In genomic region chr14:23300687-23301223, GRCh38 we compare ENCODE assay signal across 8 cellular contexts. TPM values are rescaled to one million over a fixed set of nuclear protein-coding genes. Genes with fewer than 3 reads are reported as not detected.
DNase-seq lines count a peak whose midpoint lies in the region; ATAC-seq and TF ChIP-seq lines count a peak whose summit lies in the region.

No MANE protein-coding gene starts in this region.

- H3K18ac ChIP-seq in H9 (ENCODE audit: insufficient read length, low read depth, low read length): no peak overlapping the region

- TF ChIP-seq CTCF in H9 (conservative IDR thresholded peaks at IDR 0.05) (no peak), natural killer cell (IDR thresholded peaks at IDR 0.05) (no peak)

- H2BK12ac ChIP-seq in H9 (ENCODE audit: insufficient read length, low read depth, low read length): no peak overlapping the region

- ATAC-seq in esophagus mucosa: peak; percentile 7
- ATAC-seq in natural killer cell: no peak
- no peak for ATAC-seq in GM19395 (IDR thresholded peaks at IDR 0.05; ENCODE audit: unreplicated experiment)
- no peak for ATAC-seq in GM19328 (IDR thresholded peaks at IDR 0.05; ENCODE audit: unreplicated experiment)
- no peak for ATAC-seq in HG03571 (IDR thresholded peaks at IDR 0.05; ENCODE audit: unreplicated experiment)

- H3K4me3 Mint-ChIP-seq in H9: peak overlapping the region; percentile 84 to 89
- peak overlapping the region; percentile 86 for H3K4me3 Mint-ChIP-seq in activated CD4-positive, alpha-beta T cell treated with anti-CD3 and anti-CD28 coated beads, Interleukin-2, amount 10 ng/mL, durations not matched to agents 7 days and 5 days
- peak overlapping the region; percentile 92 for H3K4me3 Mint-ChIP-seq in natural killer cell

- H3K79me2 ChIP-seq in H9 (ENCODE audit: insufficient read depth, low read length): no peaks in the 10 kb centered on the region

- no peak overlapping the region for H2BK5ac ChIP-seq in H9 (ENCODE audit: insufficient read length, low read length)

- H3K56ac ChIP-seq in H9 (ENCODE audit: insufficient read length, low read depth, low read length): no peak overlapping the region

- H3K4me1 Mint-ChIP-seq in H9 (peaks cover 11 to 20% of the 10 kb centered on the region in 2 experiments), natural killer cell (peaks cover 14 to 34% of the 10 kb centered on the region in 2 donors)
- H3K4me1 Mint-ChIP-seq in activated CD4-positive, alpha-beta T cell treated with anti-CD3 and anti-CD28 coated beads, Interleukin-2, amount 10 ng/mL, durations not matched to agents 7 days and 5 days: peaks cover 26% of the 10 kb centered on the region

- no peak overlapping the region for H2BK20ac ChIP-seq in H9 (ENCODE audit: low read depth, low read length, poor library complexity, severe bottlenecking)

- H4K20me1 ChIP-seq in H9 (ENCODE audit: control insufficient read depth, insufficient read depth, insufficient read length): no peaks in the 10 kb centered on the region

- no peak overlapping the region for H2BK120ac ChIP-seq in H9 (ENCODE audit: low read depth, low read length, poor library complexity, severe bottlenecking)

- no peak overlapping the region for H3K4ac ChIP-seq in H9 (ENCODE audit: low read depth, low read length)

- H4K5ac ChIP-seq in H9 (ENCODE audit: insufficient read length, low read depth, low read length): no peak overlapping the region

- WGBS in H9 (ENCODE audit: extremely low coverage, insufficient read length, low lambda C conversion rate): no CpG with 5 or more reads among the region's 13 CpGs

- no peak overlapping the region for H3K14ac ChIP-seq in H9 (ENCODE audit: insufficient read depth, low read length)

- no peaks in the 10 kb centered on the region for H3K79me1 ChIP-seq in H9 (ENCODE audit: insufficient read depth, low read depth, low read length, poor library complexity, severe bottlenecking)

- no peak overlapping the region for H2BK15ac ChIP-seq in H9 (ENCODE audit: low read depth, low read length)

- H4K8ac ChIP-seq in H9 (replicated peaks; ENCODE audit: insufficient read length, low read depth, low read length): no peak overlapping the region

- H3K27me3 ChIP-seq in H9 (ENCODE audit: insufficient read depth, low read length): peaks cover 20% of the 10 kb centered on the region

- no peak overlapping the region for H2AFZ ChIP-seq in H9 (ENCODE audit: low read length)

- H4K91ac ChIP-seq in H9 (ENCODE audit: insufficient read length, low read depth, low read length): no peak overlapping the region

- H3K36me3 Mint-ChIP-seq in H9 (ENCODE audit: insufficient read depth in 1 of 3, low read depth in 3 of 3): peaks cover 0 to 10% (median 0%) of the 10 kb centered on the region in 3 experiments; a peak in 1 of 7 replicates
- peaks cover 18% of the 10 kb centered on the region for H3K36me3 Mint-ChIP-seq in activated CD4-positive, alpha-beta T cell treated with anti-CD3 and anti-CD28 coated beads, Interleukin-2, amount 10 ng/mL, durations not matched to agents 7 days and 5 days (ENCODE audit: low read depth)
- H3K36me3 Mint-ChIP-seq in natural killer cell: no peaks in the 10 kb centered on the region

- H3K23me2 ChIP-seq in H9 (ENCODE audit: insufficient read length, low read depth, low read length, poor library complexity, severe bottlenecking): peaks cover 17% of the 10 kb centered on the region

- H3K4me2 ChIP-seq in H9 (ENCODE audit: insufficient read depth, insufficient read length, low read length): peak overlapping the region; percentile 84

- H3K27me3 Mint-ChIP-seq in H9 (ENCODE audit: low read depth) (peaks cover 69% of the 10 kb centered on the region), natural killer cell (ENCODE audit: low read depth in 2 of 2) (no peaks in the 10 kb centered on the region)
- H3K27me3 Mint-ChIP-seq in activated CD4-positive, alpha-beta T cell treated with anti-CD3 and anti-CD28 coated beads, Interleukin-2, amount 10 ng/mL, durations not matched to agents 7 days and 5 days: peaks cover 7% of the 10 kb centered on the region

- H3K9me3 Mint-ChIP-seq in H9: no peaks in the 10 kb centered on the region
- H3K9me3 Mint-ChIP-seq in activated CD4-positive, alpha-beta T cell treated with anti-CD3 and anti-CD28 coated beads, Interleukin-2, amount 10 ng/mL, durations not matched to agents 7 days and 5 days: no peaks in the 10 kb centered on the region
- H3K9me3 Mint-ChIP-seq in natural killer cell: no peaks in the 10 kb centered on the region

- no peak overlapping the region for H3T11ph ChIP-seq in H9 (ENCODE audit: low read length)

- H3K23ac ChIP-seq in H9 (ENCODE audit: insufficient read length, low read depth, low read length): no peak overlapping the region

- CTCF ChIA-PET in activated CD4-positive, alpha-beta T cell treated with anti-CD3 and anti-CD28 coated beads, Interleukin-2, amount 10 ng/mL, durations not matched to agents 7 days and 5 days (lab: Charles Lee): interaction anchor here (0.6 to 6.6 kb wide), 9 partner anchors 8 to 38 kb away, joined by 3 to 59 read pairs (median 4); partner anchors contain the start of genes HOMEZ and PABPN1

- POLR2A ChIA-PET in activated CD4-positive, alpha-beta T cell treated with anti-CD3 and anti-CD28 coated beads, Interleukin-2, amount 10 ng/mL, durations not matched to agents 7 days and 5 days (lab: Charles Lee): interaction anchor here (1.1 kb wide), 1 partner anchor 21 kb away, joined by 6 read pairs; the partner anchor contains the start of gene PABPN1

- H2AK5ac ChIP-seq in H9 (ENCODE audit: insufficient read length, low read length): no peak overlapping the region

- no peaks in the 10 kb centered on the region for H3K9me3 ChIP-seq in H9 (ENCODE audit: control insufficient read depth, low read depth, low read length)

- intact Hi-C loops in natural killer cell (cut with micrococcal nuclease): loop anchor here (1.0 to 10.0 kb wide), 4 partner anchors 14 to 206 kb away; partner anchors contain the start of genes ACIN1, C14orf119, HOMEZ and NGDN

- H3K4me1 ChIP-seq in H9 (ENCODE audit: insufficient read depth, low read length): no peaks in the 10 kb centered on the region

- DNase-seq in AG08396 (ENCODE audit: low spot score): peak; percentile 23
- DNase-seq in H9: no peak
- DNase-seq in activated CD4-positive, alpha-beta T cell treated with anti-CD3 and anti-CD28 coated beads, Interleukin-2, amount 10 ng/mL, durations not matched to agents 7 days and 5 days: peak; percentile 19
- DNase-seq in natural killer cell: peak; percentile 25

- peak overlapping the region; percentile 21 for H3K9ac ChIP-seq in H9 (ENCODE audit: extremely low read depth, insufficient read length, low read length)

- no peak overlapping the region for H3K27ac ChIP-seq in H9 (ENCODE audit: insufficient read length, low read depth, low read length)

- H3K27ac Mint-ChIP-seq in H9: peak overlapping the region in 1 of 3 experiments; percentile 97; a peak in 1 of 7 replicates
- H3K27ac Mint-ChIP-seq in activated CD4-positive, alpha-beta T cell treated with anti-CD3 and anti-CD28 coated beads, Interleukin-2, amount 10 ng/mL, durations not matched to agents 7 days and 5 days: peak overlapping the region; percentile 96
- H3K27ac Mint-ChIP-seq in natural killer cell: peak overlapping the region; percentile 92 to 99

RNA-seq across cellular contexts. Expression of gene PPP1R3E, which starts 1.9 kb away (rescaled TPM):
- total RNA-seq in H9 (2021) (2.6 and 3.9 TPM in 2 replicates), esophagus mucosa (5.1 TPM), natural killer cell (10 to 100 TPM; 13.2 to 27.8 (median 25.1) TPM)
- 10 to 100 TPM; 38.6 to 49.2 TPM for total RNA-seq in activated CD4-positive, alpha-beta T cell treated with anti-CD3 and anti-CD28 coated beads, Interleukin-2, amount 10 ng/mL, durations not matched to agents 7 days and 5 days

RNA-seq across cellular contexts. Expression of gene BCL2L2, which starts 5.9 kb away (rescaled TPM):
- total RNA-seq in H9 (2021) (8.4 and 8.8 TPM in 2 replicates), esophagus mucosa (29.1 TPM), natural killer cell (10 to 100 TPM; 13.8 to 25.3 (median 14.4) TPM)
- total RNA-seq in activated CD4-positive, alpha-beta T cell treated with anti-CD3 and anti-CD28 coated beads, Interleukin-2, amount 10 ng/mL, durations not matched to agents 7 days and 5 days: 1 to 10 TPM; 1.7 to 3.2 TPM

RNA-seq across cellular contexts. Expression of gene HOMEZ, which starts 14.8 kb away (rescaled TPM):
- total RNA-seq in H9 (2021) (6.2 and 6.5 TPM in 2 replicates), esophagus mucosa (9.6 TPM), natural killer cell (10 to 100 TPM in 1 of 3 donors, 1 to 10 TPM in 2; 5.1 to 10.1 (median 7.0) TPM)
- 10 to 100 TPM; 11.4 TPM for total RNA-seq in activated CD4-positive, alpha-beta T cell treated with anti-CD3 and anti-CD28 coated beads, Interleukin-2, amount 10 ng/mL, durations not matched to agents 7 days and 5 days

RNA-seq across cellular contexts. Expression of gene PABPN1, which starts 20.5 kb away (rescaled TPM):
- total RNA-seq in H9 (2021) (331 and 333 TPM in 2 replicates), esophagus mucosa (77.7 TPM), natural killer cell (100 to 1,000 TPM; 226 to 261 (median 238) TPM)
- total RNA-seq in activated CD4-positive, alpha-beta T cell treated with anti-CD3 and anti-CD28 coated beads, Interleukin-2, amount 10 ng/mL, durations not matched to agents 7 days and 5 days: 100 to 1,000 TPM; 203 to 208 TPM

RNA-seq across cellular contexts. Expression of gene SLC22A17, which starts 51.9 kb away (rescaled TPM):
- 33.0 and 34.0 TPM in 2 replicates for total RNA-seq in H9 (2021)
- 1 to 10 TPM; 3.0 to 3.4 TPM for total RNA-seq in activated CD4-positive, alpha-beta T cell treated with anti-CD3 and anti-CD28 coated beads, Interleukin-2, amount 10 ng/mL, durations not matched to agents 7 days and 5 days
- total RNA-seq in esophagus mucosa: 2.0 TPM
- under 1 TPM in 2 of 3 donors, not detected in 1; 0.28 to 1.00 TPM for total RNA-seq in natural killer cell
